Comparison of ENCODE assay signal across 9 cellular contexts in the genomic region with DNA sequence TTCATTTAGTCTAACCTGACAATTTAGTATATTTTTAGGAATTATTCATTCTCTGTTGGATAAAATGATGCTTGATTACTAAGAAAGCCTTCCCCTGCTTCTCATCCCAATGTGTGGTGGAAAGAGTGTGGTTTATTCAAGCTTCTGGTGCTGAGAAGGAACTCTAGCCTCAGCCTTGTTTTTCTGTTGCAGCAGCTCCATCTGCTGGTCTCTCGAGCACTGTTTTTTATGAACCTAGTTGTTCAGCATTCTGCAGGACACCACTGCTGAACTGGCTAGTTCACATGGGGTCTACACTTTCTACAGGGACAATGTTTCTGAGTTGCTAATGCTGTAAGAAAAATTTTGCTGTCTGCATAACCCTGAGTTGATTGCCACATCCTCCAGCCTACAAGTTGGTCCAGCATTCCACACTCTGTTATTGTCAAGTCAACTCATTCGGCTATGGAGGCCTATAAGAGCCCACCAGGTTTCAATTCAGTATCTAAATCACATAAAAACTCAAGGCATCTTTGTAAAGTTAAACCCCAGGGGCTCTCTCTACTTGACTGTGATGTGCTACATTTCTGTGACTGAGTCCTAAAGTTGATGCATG. TPM values are rescaled to one million over a fixed set of nuclear protein-coding genes. Genes with fewer than 3 reads are reported as not detected.
DNase-seq lines count a peak whose midpoint lies in the region; ATAC-seq and TF ChIP-seq lines count a peak whose summit lies in the region.
"Had no signal": no experiment of that assay in that cellular context is flagged by ENCODE, and none has a peak within 500 bp of the region (broad histone marks: within the 10 kb centered on the region; RNA-seq: fewer than 3 reads in every experiment).

No MANE protein-coding gene starts in this region.

- no peak for TF ChIP-seq POLR2A in stomach (IDR thresholded peaks at IDR 0.05)

- intact Hi-C loops in mucosa of descending colon (cut with DNase I, micrococcal nuclease): no loop called here
- intact Hi-C loops in stomach (cut with DNase I; ENCODE audit: low total_unique reads): no loop called here

- ATAC-seq in mucosa of descending colon: peak; percentile 74

- no peaks in the 10 kb centered on the region for H3K4me1 Mint-ChIP-seq in endodermal cell

- H3K9ac ChIP-seq in endodermal cell (ENCODE audit: extremely low read depth, low read length, poor library complexity, severe bottlenecking): no peak overlapping the region
- H3K9ac ChIP-seq: BLaER1 treated with 17β-estradiol and CSF1 and Interleukin-3, amounts not matched to agents 10 nM and 100 nM had no signal

- DNase-seq in NCI-H1417 (lab: John Stamatoyannopoulos, UW) (peak; percentile 4 to 63 (median 26)), NCI-H1417 treated with DMSO at 0.1 percent for 48 hours (lab: John Stamatoyannopoulos, UW) (no peak), HCEC 1CT (peak; percentile 55), NCI-H2196 (lab: John Stamatoyannopoulos, UW; ENCODE audit: unreplicated experiment) (peak; percentile 27), endodermal cell (peak; percentile 83), mucosa of descending colon (peak in 2 of 3 donors; percentile 30 to 78), stomach (peak; percentile 63)
- DNase-seq in activated CD4-positive, alpha-beta T cell treated with anti-CD3 and anti-CD28 coated beads, Interleukin-2, amount 50 U/mL, for 24 hours (ENCODE audit: low read depth in 1 of 2, low spot score in 1 of 2): peak; percentile 8 to 55

- H3K27me3 ChIP-seq in endodermal cell (ENCODE audit: control insufficient read depth, insufficient read depth, low read length, poor library complexity, severe bottlenecking) (no peaks in the 10 kb centered on the region), stomach (no peaks in the 10 kb centered on the region)
- H3K27me3 ChIP-seq: BLaER1 treated with 17β-estradiol and CSF1 and Interleukin-3, amounts not matched to agents 10 nM and 100 nM had no signal

- no peak overlapping the region for H3K27ac ChIP-seq in endodermal cell (ENCODE audit: low read depth, low read length)
- H3K27ac ChIP-seq in stomach: no peak overlapping the region
- H3K27ac ChIP-seq: BLaER1 treated with 17β-estradiol and CSF1 and Interleukin-3, amounts not matched to agents 10 nM and 100 nM had no signal

- no peak overlapping the region for H3K27ac Mint-ChIP-seq in endodermal cell

- H3K9me3 ChIP-seq in endodermal cell (ENCODE audit: control insufficient read depth, low read length) (no peaks in the 10 kb centered on the region), mucosa of descending colon (no peaks in the 10 kb centered on the region), stomach (no peaks in the 10 kb centered on the region)

- H3K4me3 ChIP-seq in endodermal cell (ENCODE audit: low read length): no peak overlapping the region
- no peak overlapping the region for H3K4me3 ChIP-seq in mucosa of descending colon
- H3K4me3 ChIP-seq in stomach: no peak overlapping the region
- H3K4me3 ChIP-seq: BLaER1 treated with 17β-estradiol and CSF1 and Interleukin-3, amounts not matched to agents 10 nM and 100 nM had no signal

- peak; percentile 80 for TF ChIP-seq CTCF in endodermal cell (conservative IDR thresholded peaks at IDR 0.05)
- peak; percentile 18 for TF ChIP-seq CTCF in mucosa of descending colon (IDR thresholded peaks at IDR 0.05)
- peak in 5 of 7 experiments; percentile 36 to 70 (median 46) for TF ChIP-seq CTCF in stomach (IDR thresholded peaks at IDR 0.05)

- H3K36me3 ChIP-seq in endodermal cell (ENCODE audit: control insufficient read depth, insufficient read depth, low read length): no peaks in the 10 kb centered on the region
- H3K36me3 ChIP-seq in mucosa of descending colon (ENCODE audit: low read depth): no peaks in the 10 kb centered on the region
- H3K36me3 ChIP-seq in stomach: no peaks in the 10 kb centered on the region
- H3K36me3 ChIP-seq: BLaER1 treated with 17β-estradiol and CSF1 and Interleukin-3, amounts not matched to agents 10 nM and 100 nM had no signal

- peaks cover 3% of the 10 kb centered on the region for H3K27me3 Mint-ChIP-seq in endodermal cell (ENCODE audit: insufficient read depth)

- peaks cover 1% of the 10 kb centered on the region for H3K9me3 Mint-ChIP-seq in endodermal cell

- H3K4me1 ChIP-seq in endodermal cell (ENCODE audit: control insufficient read depth, insufficient read depth, low read length) (no peaks in the 10 kb centered on the region), mucosa of descending colon (ENCODE audit: low read depth) (no peaks in the 10 kb centered on the region), stomach (peaks cover 0 to 14% (median 6%) of the 10 kb centered on the region in 4 donors)
- H3K4me1 ChIP-seq: BLaER1 treated with 17β-estradiol and CSF1 and Interleukin-3, amounts not matched to agents 10 nM and 100 nM had no signal

- TF ChIP-seq EP300 in stomach (IDR thresholded peaks at IDR 0.05): no peak

- 52% methylated on average over 2 of the region's 2 CpGs; no CpG with 5 or more reads in 1 of the 2 experiments for WGBS in endodermal cell (ENCODE audit: insufficient coverage in 1 of 2, insufficient read length in 1 of 2), 2 experiments
- 45 to 50% (median 48%) methylated on average over 2 of the region's 2 CpGs for WGBS in stomach, 5 donors

- no peaks in the 10 kb centered on the region for H3K36me3 Mint-ChIP-seq in endodermal cell (ENCODE audit: low read depth)

- H3K4me3 Mint-ChIP-seq in endodermal cell: no peak overlapping the region

RNA-seq across cellular contexts. Expression of gene OR2AG2, which starts 14.3 kb away (rescaled TPM):
- total RNA-seq in endodermal cell: under 1 TPM; 0.20 to 0.68 TPM
- 0.14 TPM for polyA plus RNA-seq in endodermal cell (2013, experiment 1 of 2)
- polyA plus RNA-seq in endodermal cell (2013, experiment 2 of 2): not detected
- under 1 TPM; 0.14 to 0.49 (median 0.28) TPM for total RNA-seq in mucosa of descending colon
- under 1 TPM in 2 of 5 donors, not detected in 3; 0.29 to 0.55 TPM for total RNA-seq in stomach
- polyA plus RNA-seq in stomach: not detected

RNA-seq across cellular contexts. Expression of gene OR2AG1, which starts 25.4 kb away (rescaled TPM):
- total RNA-seq in endodermal cell: not detected
- polyA plus RNA-seq in endodermal cell (2013, experiment 1 of 2): not detected
- not detected for polyA plus RNA-seq in endodermal cell (2013, experiment 2 of 2)
- not detected for total RNA-seq in mucosa of descending colon
- total RNA-seq in stomach: under 1 TPM in 1 of 5 donors, not detected in 4; under 0.01 TPM
- not detected for polyA plus RNA-seq in stomach

RNA-seq across cellular contexts. Expression of gene OR6A2, which starts 42.0 kb away (rescaled TPM):
- under 1 TPM; 0.09 to 0.51 TPM for total RNA-seq in endodermal cell
- not detected for polyA plus RNA-seq in endodermal cell (2013, experiment 1 of 2)
- polyA plus RNA-seq in endodermal cell (2013, experiment 2 of 2): not detected
- total RNA-seq in mucosa of descending colon: under 1 TPM; 0.28 to 0.69 (median 0.29) TPM
- total RNA-seq in stomach: under 1 TPM in 1 of 5 donors, not detected in 4; 0.55 TPM
- polyA plus RNA-seq in stomach: not detected

Comparison
In these comparisons a context has a peak if more than half of its experiments do, and no peak if none do; other contexts are left out.
1. CTCF ChIP-seq: peak in every context shown above with its lines; median percentile 80 in endodermal cell; 46 in stomach; 18 in mucosa of descending colon.